Comparison of ENCODE assay signal across 24 cellular contexts in genomic region chr2:52919668-52920067, GRCh38.
"Had no signal": no experiment of that assay in that cellular context is flagged by ENCODE, and none has a peak within 500 bp of the region (broad histone marks: within the 10 kb centered on the region; RNA-seq: fewer than 3 reads in every experiment).

No MANE protein-coding gene starts in this region.

- DNase-seq: activated CD4-positive, alpha-beta T cell treated with anti-CD3 and anti-CD28 coated beads for 36 hours; activated CD4-positive, CD25-positive, alpha-beta regulatory T cell; activated CD8-positive, alpha-beta memory T cell treated with anti-CD3 and anti-CD28 coated beads, Interleukin-2, amount 10 ng/mL, durations not matched to agents 7 days and 5 days; activated CD8-positive, alpha-beta T cell treated with anti-CD3 and anti-CD28 coated beads, Interleukin-2, amount 10 ng/mL, durations not matched to agents 7 days and 5 days; activated naive CD4-positive, alpha-beta T cell; activated naive CD8-positive, alpha-beta T cell treated with anti-CD3 and anti-CD28 coated beads, Interleukin-2, amount 10 ng/mL, durations not matched to agents 7 days and 5 days; activated T-cell treated with anti-CD3 and anti-CD28 coated beads for 4 hours; activated T-cell treated with anti-CD3 and anti-CD28 coated beads, Interleukin-2, amount 50 U/mL, for 72 hours; brain microvascular endothelial cell; head of caudate nucleus; hypothalamus; left ventricle myocardium inferior; naive thymus-derived CD8-positive, alpha-beta T cell; nucleus accumbens; spleen; stimulated activated naive CD4-positive, alpha-beta T cell; tibial artery; upper lobe of right lung had no signal

- H3K9me3 Mint-ChIP-seq: mesothelial cell of epicardium had no signal

- H3K36me3 Mint-ChIP-seq: activated CD8-positive, alpha-beta memory T cell treated with anti-CD3 and anti-CD28 coated beads, Interleukin-2, amount 10 ng/mL, durations not matched to agents 7 days and 5 days; activated naive CD8-positive, alpha-beta T cell treated with anti-CD3 and anti-CD28 coated beads, Interleukin-2, amount 10 ng/mL, durations not matched to agents 7 days and 5 days; mesothelial cell of epicardium; naive thymus-derived CD8-positive, alpha-beta T cell had no signal

- H3K9me3 ChIP-seq: ascending aorta, left ventricle myocardium inferior, right atrium auricular region, suprapubic skin, tibial artery, upper lobe of right lung had no signal

- H3K4me3 Mint-ChIP-seq: activated CD4-positive, alpha-beta T cell treated with anti-CD3 and anti-CD28 coated beads for 36 hours; activated CD8-positive, alpha-beta memory T cell treated with anti-CD3 and anti-CD28 coated beads, Interleukin-2, amount 10 ng/mL, durations not matched to agents 7 days and 5 days; activated CD8-positive, alpha-beta T cell treated with anti-CD3 and anti-CD28 coated beads, Interleukin-2, amount 10 ng/mL, durations not matched to agents 7 days and 5 days; activated naive CD8-positive, alpha-beta T cell treated with anti-CD3 and anti-CD28 coated beads, Interleukin-2, amount 10 ng/mL, durations not matched to agents 7 days and 5 days; activated T-cell treated with anti-CD3 and anti-CD28 coated beads, Interleukin-2, amount 50 U/mL, for 72 hours; mesothelial cell of epicardium; naive thymus-derived CD8-positive, alpha-beta T cell; neural crest cell had no signal

- ATAC-seq: activated CD4-positive, alpha-beta T cell treated with anti-CD3 and anti-CD28 coated beads for 36 hours; activated CD8-positive, alpha-beta memory T cell treated with anti-CD3 and anti-CD28 coated beads, Interleukin-2, amount 10 ng/mL, durations not matched to agents 7 days and 5 days; activated CD8-positive, alpha-beta T cell treated with anti-CD3 and anti-CD28 coated beads, Interleukin-2, amount 10 ng/mL, durations not matched to agents 7 days and 5 days; activated T-cell treated with anti-CD3 and anti-CD28 coated beads, Interleukin-2, amount 50 U/mL, for 72 hours; esophagus mucosa; naive thymus-derived CD8-positive, alpha-beta T cell; upper lobe of right lung had no signal

- H3K4me1 ChIP-seq: ascending aorta, left ventricle myocardium inferior, right atrium auricular region, spleen, suprapubic skin, tibial artery, upper lobe of right lung had no signal

- H3K36me3 ChIP-seq: ascending aorta, brain microvascular endothelial cell, left ventricle myocardium inferior, right atrium auricular region, spleen, suprapubic skin, tibial artery, upper lobe of right lung had no signal

- H3K27ac ChIP-seq: ascending aorta, left ventricle myocardium inferior, right atrium auricular region, spleen, suprapubic skin, tibial artery, upper lobe of right lung had no signal

- H3K4me1 Mint-ChIP-seq: activated CD4-positive, alpha-beta T cell treated with anti-CD3 and anti-CD28 coated beads for 36 hours; activated CD8-positive, alpha-beta memory T cell treated with anti-CD3 and anti-CD28 coated beads, Interleukin-2, amount 10 ng/mL, durations not matched to agents 7 days and 5 days; activated naive CD8-positive, alpha-beta T cell treated with anti-CD3 and anti-CD28 coated beads, Interleukin-2, amount 10 ng/mL, durations not matched to agents 7 days and 5 days; naive thymus-derived CD8-positive, alpha-beta T cell; neural crest cell had no signal

- H3K27me3 Mint-ChIP-seq: activated CD4-positive, alpha-beta T cell treated with anti-CD3 and anti-CD28 coated beads for 36 hours; activated CD8-positive, alpha-beta memory T cell treated with anti-CD3 and anti-CD28 coated beads, Interleukin-2, amount 10 ng/mL, durations not matched to agents 7 days and 5 days; activated naive CD8-positive, alpha-beta T cell treated with anti-CD3 and anti-CD28 coated beads, Interleukin-2, amount 10 ng/mL, durations not matched to agents 7 days and 5 days; naive thymus-derived CD8-positive, alpha-beta T cell had no signal

- H3K27me3 ChIP-seq: ascending aorta, brain microvascular endothelial cell, right atrium auricular region, spleen, suprapubic skin, tibial artery, upper lobe of right lung had no signal

- H3K4me3 ChIP-seq: ascending aorta, left ventricle myocardium inferior, right atrium auricular region, spleen, suprapubic skin, tibial artery, upper lobe of right lung had no signal

- H3K27ac Mint-ChIP-seq: activated CD4-positive, alpha-beta T cell treated with anti-CD3 and anti-CD28 coated beads for 36 hours; activated CD8-positive, alpha-beta memory T cell treated with anti-CD3 and anti-CD28 coated beads, Interleukin-2, amount 10 ng/mL, durations not matched to agents 7 days and 5 days; activated CD8-positive, alpha-beta T cell treated with anti-CD3 and anti-CD28 coated beads, Interleukin-2, amount 10 ng/mL, durations not matched to agents 7 days and 5 days; activated naive CD8-positive, alpha-beta T cell treated with anti-CD3 and anti-CD28 coated beads, Interleukin-2, amount 10 ng/mL, durations not matched to agents 7 days and 5 days; activated T-cell treated with anti-CD3 and anti-CD28 coated beads, Interleukin-2, amount 50 U/mL, for 72 hours; mesothelial cell of epicardium; naive thymus-derived CD8-positive, alpha-beta T cell had no signal
